In the genomic region with DNA sequence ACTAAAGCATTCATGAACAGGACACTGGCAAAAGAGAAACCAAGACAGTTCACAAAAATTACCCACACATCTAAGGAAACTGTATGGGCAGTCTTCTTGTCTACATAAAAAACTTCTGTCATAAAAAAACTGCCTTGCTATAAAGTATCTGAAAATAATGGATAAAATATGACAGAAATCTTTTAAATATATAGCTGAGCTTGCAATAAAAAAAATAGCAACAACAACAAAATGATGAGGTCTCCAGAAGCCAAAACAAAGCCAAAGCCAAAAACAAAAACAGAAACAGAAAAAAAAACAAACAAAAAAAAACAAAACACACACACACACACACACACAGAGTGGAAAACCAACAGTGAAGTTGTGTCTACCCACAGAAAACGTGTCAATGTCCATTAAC, we compare ENCODE assay signal across 32 cellular contexts. TPM values are rescaled to one million over a fixed set of nuclear protein-coding genes. Genes with fewer than 3 reads are reported as not detected.
"Had no signal": no experiment of that assay in that cellular context is flagged by ENCODE, and none has a peak within 500 bp of the region (broad histone marks: within the 10 kb centered on the region; RNA-seq: fewer than 3 reads in every experiment).

No MANE protein-coding gene starts in this region.

- H3K27ac ChIP-seq: lower lobe of right lung, pancreas, prostate gland, sigmoid colon, spleen, suprapubic skin, thoracic aorta, tibial artery, upper lobe of right lung had no signal

- H3K4me3 ChIP-seq: lower lobe of right lung, pancreas, prostate gland, sigmoid colon, spleen, suprapubic skin, thoracic aorta, tibial artery, upper lobe of right lung had no signal

- H3K36me3 Mint-ChIP-seq: stimulated activated effector memory CD8-positive, alpha-beta T cell treated with anti-CD3 and anti-CD28 coated beads, Interleukin-12 subunit alpha, Interleukin-12 subunit beta, amount 100 ng/mL, for 72 hours had no signal

- H3K27me3 ChIP-seq: pancreas, sigmoid colon, spleen, suprapubic skin, tibial artery, upper lobe of right lung had no signal

- FAIRE-seq: keratinocyte, pancreas, small intestine, urothelium cell line had no signal

- H3K36me3 ChIP-seq: lower lobe of right lung, pancreas, prostate gland, sigmoid colon, suprapubic skin, thoracic aorta, tibial artery, upper lobe of right lung had no signal

- H3K27me3 Mint-ChIP-seq: naive thymus-derived CD8-positive, alpha-beta T cell; stimulated activated naive CD8-positive, alpha-beta T cell treated with anti-CD3 and anti-CD28 coated beads, Interleukin-15, Interleukin-2, amounts not matched to agents 100 ng/mL and 50 ng/mL, for 24 hours had no signal

- H3K9me3 ChIP-seq: pancreas, prostate gland, sigmoid colon, suprapubic skin, thoracic aorta, upper lobe of right lung had no signal

- H3K27ac Mint-ChIP-seq: nephron; stimulated activated effector memory CD8-positive, alpha-beta T cell treated with anti-CD3 and anti-CD28 coated beads, Interleukin-12 subunit alpha, Interleukin-12 subunit beta, amount 100 ng/mL, for 72 hours; stimulated activated naive CD8-positive, alpha-beta T cell treated with anti-CD3 and anti-CD28 coated beads, Interleukin-15, Interleukin-2, amounts not matched to agents 100 ng/mL and 50 ng/mL, for 24 hours had no signal

- ATAC-seq: left cardiac atrium; left lobe of liver; left ventricle myocardium superior; lower lobe of right lung; naive thymus-derived CD8-positive, alpha-beta T cell; pancreas; right cardiac atrium; stimulated activated effector memory CD8-positive, alpha-beta T cell treated with anti-CD3 and anti-CD28 coated beads, Interleukin-12 subunit alpha, Interleukin-12 subunit beta, amount 100 ng/mL, for 72 hours; upper lobe of right lung had no signal

- DNase-seq: hippocampal formation; kidney glomerular epithelial cell; left cardiac atrium; left ventricle myocardium superior; lower lobe of right lung; mammary epithelial cell; mesenchymal stem cell; naive thymus-derived CD8-positive, alpha-beta T cell; nucleus accumbens; pancreas; posterior cingulate gyrus; retina; right cardiac atrium; sigmoid colon; small intestine; spleen; stimulated activated CD4-positive, alpha-beta T cell treated with anti-CD3 and anti-CD28 coated beads, Interleukin-4, amount 100 ng/mL, for 24 hours; stimulated activated naive CD4-positive, alpha-beta T cell; tibial artery; trophoblast cell; upper lobe of right lung had no signal

- H3K4me1 Mint-ChIP-seq: nephron; stimulated activated effector memory CD8-positive, alpha-beta T cell treated with anti-CD3 and anti-CD28 coated beads, Interleukin-12 subunit alpha, Interleukin-12 subunit beta, amount 100 ng/mL, for 72 hours had no signal

- H3K4me3 Mint-ChIP-seq: nephron; neural crest cell; stimulated activated effector memory CD8-positive, alpha-beta T cell treated with anti-CD3 and anti-CD28 coated beads, Interleukin-12 subunit alpha, Interleukin-12 subunit beta, amount 100 ng/mL, for 72 hours; stimulated activated naive CD8-positive, alpha-beta T cell treated with anti-CD3 and anti-CD28 coated beads, Interleukin-15, Interleukin-2, amounts not matched to agents 100 ng/mL and 50 ng/mL, for 24 hours had no signal

- H3K4me1 ChIP-seq: lower lobe of right lung, pancreas, suprapubic skin, tibial artery, upper lobe of right lung had no signal

- H3K9me3 Mint-ChIP-seq: stimulated activated effector memory CD8-positive, alpha-beta T cell treated with anti-CD3 and anti-CD28 coated beads, Interleukin-12 subunit alpha, Interleukin-12 subunit beta, amount 100 ng/mL, for 72 hours had no signal

RNA-seq across cellular contexts. Expression of gene LY86, which starts 14.8 kb away (rescaled TPM):
- total RNA-seq: mammary epithelial cell, neural crest cell, osteoblast had no signal
- polyA plus RNA-seq: keratinocyte, mammary epithelial cell had no signal
